2 cellular contexts compared by ENCODE assay signal in genomic region chr17:14299261-14300093, GRCh38.
TF ChIP-seq lines count a peak whose summit lies in the region.

No MANE protein-coding gene starts in this region.

TF ChIP-seq in K562, 482 proteins besides CTCF, POLR2A, EP300 and RAD21 (continued from another document):
- TF ChIP-seq AFF4 (CRISPR knock-in tag; IDR thresholded peaks at IDR 0.05) (no peak), GABPA (tag; conservative IDR thresholded peaks at IDR 0.05; ENCODE audit: low read depth) (0 out of 2 replicates have a peak, but pooled peaks have one; percentile 17), BRF1 (IDR thresholded peaks at IDR 0.05; ENCODE audit: borderline replicate concordance, extremely low read depth, insufficient read length) (no peak), ZNF12 (CRISPR knock-in tag; IDR thresholded peaks at IDR 0.05) (no peak), XRCC4 (IDR thresholded peaks at IDR 0.05; ENCODE audit: extremely low read depth, insufficient read depth, insufficient read length) (no peak), POLR2G (IDR thresholded peaks at IDR 0.05; ENCODE audit: low read depth, low read length) (peak; percentile 66), PHF8 (IDR thresholded peaks at IDR 0.05; ENCODE audit: borderline replicate concordance, low read length) (peak; percentile 16; the same call in 1 of the 2 replicates), PKNOX1 (IDR thresholded peaks at IDR 0.05) (peak; percentile 79), ZBTB7A (IDR thresholded peaks at IDR 0.05; ENCODE audit: borderline replicate concordance, control insufficient read depth, low read depth, low read length) (peak; percentile 93), ARID3B (CRISPR knock-in tag; IDR thresholded peaks at IDR 0.05; ENCODE audit: borderline replicate concordance) (no peak), ZNF583 (CRISPR knock-in tag; IDR thresholded peaks at IDR 0.05) (no peak)

TF ChIP-seq in HepG2, 621 proteins besides CTCF, POLR2A, EP300 and RAD21 (continued from another document and continues in another):
- TF ChIP-seq TCF12 (IDR thresholded peaks at IDR 0.05): no peak
- TF ChIP-seq TCF12 (CRISPR knock-in tag; IDR thresholded peaks at IDR 0.05): 0 out of 2 replicates have a peak, but pooled peaks have one; percentile 43
- peak; percentile 28 for TF ChIP-seq ZNF781 (CRISPR knock-in tag; IDR thresholded peaks at IDR 0.05; ENCODE audit: borderline replicate concordance, not compliant biosample characterization)
- peak; percentile 28 for TF ChIP-seq SRSF1 (optimal IDR thresholded peaks at IDR 0.05; ENCODE audit: low read depth, low read length)
- TF ChIP-seq ZNF670 (CRISPR knock-in tag; IDR thresholded peaks at IDR 0.05; ENCODE audit: borderline replicate concordance): no peak
- no peak for TF ChIP-seq ZBTB49 (CRISPR knock-in tag; IDR thresholded peaks at IDR 0.05; ENCODE audit: borderline replicate concordance)
- TF ChIP-seq POLR2G (IDR thresholded peaks at IDR 0.05; ENCODE audit: low read depth, low read length): peak; percentile 37; the same call in 1 of the 2 replicates
- 0 out of 2 replicates have a peak, but pooled peaks have one; percentile 32 for TF ChIP-seq RNF219 (CRISPR knock-in tag; IDR thresholded peaks at IDR 0.05)
- 0 out of 2 replicates have a peak, but pooled peaks have one; percentile 36 for TF ChIP-seq ZNF275 (CRISPR knock-in tag; IDR thresholded peaks at IDR 0.05; ENCODE audit: borderline replicate concordance)
- TF ChIP-seq ZNF235 (CRISPR knock-in tag; IDR thresholded peaks at IDR 0.05; ENCODE audit: borderline replicate concordance): 0 out of 2 replicates have a peak, but pooled peaks have one; percentile 65
- peak; percentile 34; the same call in 1 of the 2 replicates for TF ChIP-seq TGIF2 (CRISPR knock-in tag; IDR thresholded peaks at IDR 0.05)
- TF ChIP-seq RBM22 (optimal IDR thresholded peaks at IDR 0.05; ENCODE audit: low read length): no peak
- TF ChIP-seq NR1H2 (CRISPR knock-in tag; IDR thresholded peaks at IDR 0.05; ENCODE audit: borderline replicate concordance, low read depth): no peak
- peak; percentile 72 for TF ChIP-seq RARA (CRISPR knock-in tag; IDR thresholded peaks at IDR 0.05)
- TF ChIP-seq HIVEP1 (CRISPR knock-in tag; IDR thresholded peaks at IDR 0.05): peak; percentile 77; the same call in 1 of the 2 replicates
- TF ChIP-seq ZMYM3 (CRISPR knock-in tag; IDR thresholded peaks at IDR 0.05): peak; percentile 44; the same call in 1 of the 2 replicates
- TF ChIP-seq POGZ (CRISPR knock-in tag; IDR thresholded peaks at IDR 0.05): 0 out of 2 replicates have a peak, but pooled peaks have one; percentile 25
- 0 out of 2 replicates have a peak, but pooled peaks have one; percentile 37 for TF ChIP-seq JUND (CRISPR knock-in tag; IDR thresholded peaks at IDR 0.05)
- TF ChIP-seq DNMT1 (CRISPR knock-in tag; IDR thresholded peaks at IDR 0.05): no peak
- TF ChIP-seq ATF4 (CRISPR knock-in tag; IDR thresholded peaks at IDR 0.05): 0 out of 4 replicates have a peak, but pooled peaks of 1 of the 2 experiments have one; percentile 19
- no peak for TF ChIP-seq ZNF343 (CRISPR knock-in tag; IDR thresholded peaks at IDR 0.05)
- peak in 1 of 2 experiments; percentile 19; a peak in 1 of 4 replicates for TF ChIP-seq REST (IDR thresholded peaks at IDR 0.05; ENCODE audit: borderline replicate concordance in 1 of 2, low read depth in 1 of 2, low read length in 2 of 2)
- TF ChIP-seq ZNF280B (CRISPR knock-in tag; IDR thresholded peaks at IDR 0.05; ENCODE audit: borderline replicate concordance): peak; percentile 64; the same call in 1 of the 2 replicates
- TF ChIP-seq CENPBD1 (CRISPR knock-in tag; IDR thresholded peaks at IDR 0.05; ENCODE audit: borderline replicate concordance, low read depth): no peak
- TF ChIP-seq PATZ1 (CRISPR knock-in tag; IDR thresholded peaks at IDR 0.05): peak; percentile 22; the same call in 1 of the 2 replicates
- TF ChIP-seq ZNF24 (IDR thresholded peaks at IDR 0.05): no peak
- TF ChIP-seq FOSL2 (CRISPR knock-in tag; IDR thresholded peaks at IDR 0.05): peak; percentile 89
- no peak for TF ChIP-seq ZUFSP (CRISPR knock-in tag; IDR thresholded peaks at IDR 0.05; ENCODE audit: borderline replicate concordance)
- TF ChIP-seq MYC (CRISPR knock-in tag; IDR thresholded peaks at IDR 0.05; ENCODE audit: borderline replicate concordance): peak; percentile 52; the same call in 1 of the 2 replicates
- 0 out of 2 replicates have a peak, but pooled peaks have one; percentile 29 for TF ChIP-seq ZNF563 (CRISPR knock-in tag; IDR thresholded peaks at IDR 0.05)
- TF ChIP-seq TCF7 (IDR thresholded peaks at IDR 0.05; ENCODE audit: low read depth): no peak
